In genomic region chr6:43058511-43058910, GRCh38 we compare ENCODE assay signal across 8 cellular contexts. TPM values are rescaled to one million over a fixed set of nuclear protein-coding genes. Genes with fewer than 3 reads are reported as not detected.
DNase-seq lines count a peak whose midpoint lies in the region; ATAC-seq and TF ChIP-seq lines count a peak whose summit lies in the region.

No MANE protein-coding gene starts in this region.

- H3K27me3 Mint-ChIP-seq in activated T-cell treated with anti-CD3 and anti-CD28 coated beads, Interleukin-2, amount 50 U/mL, for 4 hours (ENCODE audit: low read depth): no peaks in the 10 kb centered on the region
- H3K27me3 Mint-ChIP-seq in activated naive CD8-positive, alpha-beta T cell: no peaks in the 10 kb centered on the region

- H3K36me3 Mint-ChIP-seq in activated T-cell treated with anti-CD3 and anti-CD28 coated beads, Interleukin-2, amount 50 U/mL, for 4 hours (ENCODE audit: insufficient read depth): peaks cover 23% of the 10 kb centered on the region
- H3K36me3 Mint-ChIP-seq in activated naive CD8-positive, alpha-beta T cell: peaks cover 2% of the 10 kb centered on the region

- 63 to 74% methylated on average over 1 of the region's 1 CpG for WGBS in thyroid gland, 2 donors

- H3K27me3 ChIP-seq in kidney epithelial cell (ENCODE audit: control insufficient read depth, insufficient read depth, low read length) (no peaks in the 10 kb centered on the region), thyroid gland (no peaks in the 10 kb centered on the region)

- H3K9me3 ChIP-seq in thyroid gland: no peaks in the 10 kb centered on the region

- H3K4me3 Mint-ChIP-seq in activated T-cell treated with anti-CD3 and anti-CD28 coated beads, Interleukin-2, amount 50 U/mL, for 4 hours: peak overlapping the region; percentile 87
- H3K4me3 Mint-ChIP-seq in activated naive CD8-positive, alpha-beta T cell: peak overlapping the region; percentile 97

- TF ChIP-seq POLR2A in thyroid gland (IDR thresholded peaks at IDR 0.05): no peak

- no peak for DNase-seq in activated T-cell treated with anti-CD3 and anti-CD28 coated beads, Interleukin-2, amount 50 U/mL, for 4 hours
- DNase-seq in activated T-cell treated with anti-CD3 and anti-CD28 coated beads for 4 hours: no peak
- DNase-seq in kidney epithelial cell (ENCODE audit: low read depth): no peak
- DNase-seq in thyroid gland: no peak
- no peak for DNase-seq in NCI-H1436 treated with DMSO at 0.1 percent for 48 hours (lab: John Stamatoyannopoulos, UW)
- no peak for DNase-seq in activated CD8-positive, alpha-beta memory T cell treated with anti-CD3 and anti-CD28 coated beads for 24 hours

- TF ChIP-seq CTCF in kidney epithelial cell (IDR thresholded peaks at IDR 0.05; ENCODE audit: insufficient read depth, low read length, poor library complexity, severe bottlenecking) (no peak), thyroid gland (IDR thresholded peaks at IDR 0.05) (no peak)

- no peak for ATAC-seq in activated T-cell treated with anti-CD3 and anti-CD28 coated beads, Interleukin-2, amount 50 U/mL, for 4 hours
- ATAC-seq in HG03135 (IDR thresholded peaks at IDR 0.05; ENCODE audit: unreplicated experiment): no peak

- H3K36me3 ChIP-seq in kidney epithelial cell (ENCODE audit: control insufficient read depth, insufficient read depth, low read length) (no peaks in the 10 kb centered on the region), thyroid gland (peaks cover 13 to 20% of the 10 kb centered on the region in 2 donors)

- intact Hi-C loops in thyroid gland (cut with DNase I): no loop called here

- H3K4me3 ChIP-seq in kidney epithelial cell (ENCODE audit: low read depth, low read length) (peak overlapping the region; percentile 98), thyroid gland (replicated peaks in 1 of 3) (peak overlapping the region; percentile 93 to 95 (median 94))

- H3K27ac Mint-ChIP-seq in activated naive CD8-positive, alpha-beta T cell: peak overlapping the region; percentile 99

- no peaks in the 10 kb centered on the region for H3K9me3 Mint-ChIP-seq in activated T-cell treated with anti-CD3 and anti-CD28 coated beads, Interleukin-2, amount 50 U/mL, for 4 hours
- H3K9me3 Mint-ChIP-seq in activated naive CD8-positive, alpha-beta T cell (ENCODE audit: low read depth): no peaks in the 10 kb centered on the region

- H3K4me1 Mint-ChIP-seq in activated T-cell treated with anti-CD3 and anti-CD28 coated beads, Interleukin-2, amount 50 U/mL, for 4 hours (ENCODE audit: low read depth): peaks cover 37% of the 10 kb centered on the region
- H3K4me1 Mint-ChIP-seq in activated naive CD8-positive, alpha-beta T cell (ENCODE audit: low read depth): peaks cover 49% of the 10 kb centered on the region

- H3K27ac ChIP-seq in thyroid gland: no peak overlapping the region

- peaks cover 21 to 33% of the 10 kb centered on the region in 2 donors for H3K4me1 ChIP-seq in thyroid gland

RNA-seq across cellular contexts. Expression of gene MRPL2, which starts 0.7 kb away (rescaled TPM):
- total RNA-seq in activated T-cell treated with anti-CD3 and anti-CD28 coated beads, Interleukin-2, amount 50 U/mL, for 4 hours: 100 to 1,000 TPM in 2 of 3 donors, 10 to 100 TPM in 1; 93.3 to 120 (median 115) TPM
- 38.6 and 43.7 TPM in 2 replicates for total RNA-seq in kidney epithelial cell
- 10 to 100 TPM; 12.9 to 31.9 (median 17.7) TPM for total RNA-seq in thyroid gland

RNA-seq across cellular contexts. Expression of gene KLC4, which starts 0.9 kb away (rescaled TPM):
- total RNA-seq in activated T-cell treated with anti-CD3 and anti-CD28 coated beads, Interleukin-2, amount 50 U/mL, for 4 hours: 1 to 10 TPM; 5.4 to 9.1 (median 7.4) TPM
- total RNA-seq in kidney epithelial cell (18.1 and 21.6 TPM in 2 replicates), thyroid gland (10 to 100 TPM; 23.4 to 41.0 (median 30.4) TPM)

RNA-seq across cellular contexts. Expression of gene CUL7, which starts 4.9 kb away (rescaled TPM):
- 10 to 100 TPM; 13.2 to 15.0 (median 13.3) TPM for total RNA-seq in activated T-cell treated with anti-CD3 and anti-CD28 coated beads, Interleukin-2, amount 50 U/mL, for 4 hours
- total RNA-seq in kidney epithelial cell: 28.1 and 32.3 TPM in 2 replicates
- 10 to 100 TPM; 20.7 to 39.6 (median 28.6) TPM for total RNA-seq in thyroid gland

RNA-seq across cellular contexts. Expression of gene PTK7, which starts 17.6 kb away (rescaled TPM):
- 1 to 10 TPM; 1.3 to 4.3 (median 1.9) TPM for total RNA-seq in activated T-cell treated with anti-CD3 and anti-CD28 coated beads, Interleukin-2, amount 50 U/mL, for 4 hours
- total RNA-seq in kidney epithelial cell (169 and 170 TPM in 2 replicates), thyroid gland (10 to 100 TPM; 43.8 to 58.9 (median 55.0) TPM)

RNA-seq across cellular contexts. Expression of gene RRP36, which starts 37.1 kb away (rescaled TPM):
- 100 to 1,000 TPM in 2 of 3 donors, 10 to 100 TPM in 1; 98.1 to 103 (median 100) TPM for total RNA-seq in activated T-cell treated with anti-CD3 and anti-CD28 coated beads, Interleukin-2, amount 50 U/mL, for 4 hours
- total RNA-seq in kidney epithelial cell (125 and 126 TPM in 2 replicates), thyroid gland (10 to 100 TPM; 41.5 to 68.5 (median 56.7) TPM)
